Comparison of ENCODE assay signal across 9 cellular contexts in the genomic region with DNA sequence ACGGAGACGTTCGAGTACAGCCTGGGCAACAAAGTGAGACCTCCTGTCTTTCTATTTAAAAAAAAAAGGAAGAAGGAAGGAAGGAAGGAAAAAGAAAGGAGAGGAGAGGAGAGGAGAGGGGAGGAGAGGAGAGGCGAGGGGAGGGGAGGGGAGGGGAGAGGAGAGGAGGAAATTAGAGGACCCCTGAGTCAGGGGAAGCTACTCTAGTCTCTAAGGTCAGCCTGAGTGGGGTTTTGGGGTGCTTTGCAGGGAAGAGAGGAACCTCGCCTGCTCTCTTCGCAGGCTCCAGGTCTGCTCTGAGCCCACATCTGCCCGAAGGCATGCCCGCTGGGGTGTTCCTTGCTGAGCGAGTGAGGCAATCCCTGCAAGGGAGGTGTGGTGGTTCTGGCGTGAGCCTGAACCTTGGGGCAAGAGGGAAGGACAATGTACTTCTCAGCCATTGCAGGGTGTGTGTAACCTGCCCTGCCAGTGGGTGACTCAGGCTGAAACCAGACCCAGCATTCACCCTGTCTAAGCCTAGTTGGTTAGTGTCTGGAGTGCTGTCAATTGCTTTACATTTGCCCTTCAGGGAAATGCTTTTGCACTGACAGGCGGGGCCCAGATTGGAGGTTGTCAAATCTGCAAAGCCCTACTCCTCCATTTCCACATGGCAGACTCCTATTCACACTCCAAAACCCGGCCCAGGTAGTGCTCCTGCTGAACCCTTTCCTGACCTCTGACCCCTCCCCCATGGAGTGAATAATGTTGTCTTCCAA. TPM values are rescaled to one million over a fixed set of nuclear protein-coding genes. Genes with fewer than 3 reads are reported as not detected.
DNase-seq lines count a peak whose midpoint lies in the region; ATAC-seq and TF ChIP-seq lines count a peak whose summit lies in the region.
"Had no signal": no experiment of that assay in that cellular context is flagged by ENCODE, and none has a peak within 500 bp of the region (broad histone marks: within the 10 kb centered on the region; RNA-seq: fewer than 3 reads in every experiment).

No MANE protein-coding gene starts in this region.

- H3K27ac Mint-ChIP-seq in activated T-helper 17 cell treated with anti-CD3 and anti-CD28 coated beads, Interleukin-2, amount 50 U/mL, for 72 hours: no peak overlapping the region

- no peak overlapping the region for H2BK120ac ChIP-seq in mesenchymal stem cell (ENCODE audit: low read depth, low read length)

- no peaks in the 10 kb centered on the region for H3K79me1 ChIP-seq in mesenchymal stem cell (replicated peaks; ENCODE audit: low read length, poor library complexity, severe bottlenecking)

- H3K14ac ChIP-seq in mesenchymal stem cell (ENCODE audit: low read length in 2 of 2): no peak overlapping the region

- TF ChIP-seq CTCF in DND-41 (IDR thresholded peaks at IDR 0.05; ENCODE audit: borderline replicate concordance, extremely low read depth, low read length, poor library complexity, severe bottlenecking) (no peak), GM10248 (IDR thresholded peaks at IDR 0.05; ENCODE audit: control extremely low read depth, extremely low read depth, low read depth, missing control alignments) (no peak)

- H3K9ac ChIP-seq in DND-41 (ENCODE audit: low read depth, low read length) (no peak overlapping the region), mesenchymal stem cell (ENCODE audit: low read length) (no peak overlapping the region)

- no peaks in the 10 kb centered on the region for H3K9me3 ChIP-seq in DND-41 (ENCODE audit: insufficient read depth, low read length, severe bottlenecking)
- no peaks in the 10 kb centered on the region for H3K9me3 ChIP-seq in MG63
- H3K9me3 ChIP-seq in mesenchymal stem cell (ENCODE audit: control insufficient read depth, low read length): no peaks in the 10 kb centered on the region

- no peak overlapping the region for H3K23ac ChIP-seq in mesenchymal stem cell (ENCODE audit: low read length in 2 of 2)

- CTCF ChIA-PET in GM10248 (lab: Yijun Ruan, JAX): interaction anchor here (1.0 to 8.5 kb wide), 3 partner anchors 17 to 29 kb away, joined by 3 to 140 read pairs (median 4); a partner anchor contains a TSS

- no peak overlapping the region for H2BK5ac ChIP-seq in mesenchymal stem cell (ENCODE audit: low read depth, low read length, poor library complexity, severe bottlenecking)

- WGBS in mesenchymal stem cell: 76% methylated on average over 12 of the region's 12 CpGs

- no peak overlapping the region for H2BK12ac ChIP-seq in mesenchymal stem cell (ENCODE audit: low read length in 2 of 2)

- H3K4me1 ChIP-seq in DND-41 (ENCODE audit: insufficient read depth, low read length) (peaks cover 5% of the 10 kb centered on the region), mesenchymal stem cell (ENCODE audit: control insufficient read depth, insufficient read depth, low read depth, low read length) (peaks cover 2% of the 10 kb centered on the region)

- H3K9me3 Mint-ChIP-seq in activated T-helper 17 cell treated with anti-CD3 and anti-CD28 coated beads, Interleukin-2, amount 50 U/mL, for 72 hours: no peaks in the 10 kb centered on the region

- H3K4me3 Mint-ChIP-seq in activated T-helper 17 cell treated with anti-CD3 and anti-CD28 coated beads, Interleukin-2, amount 50 U/mL, for 72 hours: no peak overlapping the region

- DNase-seq in DND-41 (no peak), MG63 (peak; percentile 92), mesenchymal stem cell (peak; percentile 15), foreskin melanocyte (no peak), midbrain (lab: John Stamatoyannopoulos, UW) (no peak), GM10248 (ENCODE audit: extremely low spot score) (no peak)
- no peak for DNase-seq in stimulated activated CD4-positive, alpha-beta T cell treated with anti-CD3 and anti-CD28 coated beads, Interleukin-1b, Interleukin-23, amount 100 ng/mL, for 48 hours
- DNase-seq: nucleus accumbens had no signal

- H3K4me1 Mint-ChIP-seq in activated T-helper 17 cell treated with anti-CD3 and anti-CD28 coated beads, Interleukin-2, amount 50 U/mL, for 72 hours: peaks cover 12% of the 10 kb centered on the region

- H3K27ac ChIP-seq in DND-41 (ENCODE audit: low read length) (no peak overlapping the region), mesenchymal stem cell (ENCODE audit: low read length, poor library complexity, severe bottlenecking) (no peak overlapping the region)

- no peak overlapping the region for H3K4me2 ChIP-seq in DND-41 (ENCODE audit: insufficient read depth, low read length)
- H3K4me2 ChIP-seq in mesenchymal stem cell (ENCODE audit: low read length, poor library complexity, severe bottlenecking): no peak overlapping the region

- no peak overlapping the region for H2AK5ac ChIP-seq in mesenchymal stem cell (ENCODE audit: low read length, severe bottlenecking)

- POLR2A ChIA-PET in GM10248 (lab: Yijun Ruan, JAX): no interaction called here

- H3K27me3 ChIP-seq in DND-41 (ENCODE audit: insufficient read depth, low read length, poor library complexity) (no peaks in the 10 kb centered on the region), MG63 (no peaks in the 10 kb centered on the region), mesenchymal stem cell (ENCODE audit: control insufficient read depth in 1 of 2, insufficient read depth in 1 of 2, low read length in 2 of 2) (peaks cover 20 to 54% of the 10 kb centered on the region in 2 experiments)

- H4K8ac ChIP-seq in mesenchymal stem cell (ENCODE audit: low read length): no peak overlapping the region

- no peak overlapping the region for H3K4ac ChIP-seq in mesenchymal stem cell (ENCODE audit: low read depth in 1 of 2, low read length in 2 of 2)

- H4K20me1 ChIP-seq in DND-41 (ENCODE audit: insufficient read depth, low read length): no peaks in the 10 kb centered on the region

- H3K4me3 ChIP-seq in DND-41 (ENCODE audit: low read depth in 1 of 2, low read length in 2 of 2) (no peak overlapping the region), MG63 (no peak overlapping the region), mesenchymal stem cell (ENCODE audit: insufficient read depth in 1 of 2, low read depth in 1 of 2, low read length in 2 of 2) (no peak overlapping the region)

- H2BK15ac ChIP-seq in mesenchymal stem cell (ENCODE audit: low read depth, poor library complexity, severe bottlenecking): no peak overlapping the region

- no peak overlapping the region for H2AFZ ChIP-seq in DND-41 (ENCODE audit: low read depth, low read length)
- H2AFZ ChIP-seq in mesenchymal stem cell (ENCODE audit: low read depth, low read length): no peak overlapping the region

- peak; percentile 42; the same call in 2 of the 3 replicates for ATAC-seq in DND-41 (ENCODE audit: insufficient read depth, low read depth)
- peak; percentile 78 for ATAC-seq in activated T-helper 17 cell treated with anti-CD3 and anti-CD28 coated beads, Interleukin-2, amount 50 U/mL, for 72 hours (replicated peaks)

- H3K36me3 Mint-ChIP-seq in activated T-helper 17 cell treated with anti-CD3 and anti-CD28 coated beads, Interleukin-2, amount 50 U/mL, for 72 hours (ENCODE audit: low read depth): no peaks in the 10 kb centered on the region

- H3K27me3 Mint-ChIP-seq in activated T-helper 17 cell treated with anti-CD3 and anti-CD28 coated beads, Interleukin-2, amount 50 U/mL, for 72 hours: no peaks in the 10 kb centered on the region

- H3K36me3 ChIP-seq in DND-41 (ENCODE audit: insufficient read depth, low read length) (no peaks in the 10 kb centered on the region), MG63 (no peaks in the 10 kb centered on the region), mesenchymal stem cell (ENCODE audit: control insufficient read depth in 1 of 2, insufficient read depth in 2 of 2, low read depth in 1 of 2, low read length in 2 of 2) (no peaks in the 10 kb centered on the region)

- H3K18ac ChIP-seq in mesenchymal stem cell (ENCODE audit: low read depth in 1 of 2, low read length in 2 of 2): no peak overlapping the region

- H3K79me2 ChIP-seq in DND-41 (ENCODE audit: insufficient read depth, low read length): no peaks in the 10 kb centered on the region

- H4K91ac ChIP-seq in mesenchymal stem cell (ENCODE audit: low read length): no peak overlapping the region

RNA-seq across cellular contexts. Expression of a gene that starts 15.3 kb away (rescaled TPM):
- 0.07 TPM in 1 of 2 replicates, not detected in the other for total RNA-seq in MG63 (2014; rRNA removed; shearing (Covaris generic); ENCODE audit: low replicate concordance)
- not detected for total RNA-seq in activated T-helper 17 cell treated with anti-CD3 and anti-CD28 coated beads, Interleukin-2, amount 50 U/mL, for 72 hours
- polyA plus RNA-seq in mesenchymal stem cell (2013, experiment 1 of 2): not detected
- not detected for polyA plus RNA-seq in mesenchymal stem cell (2013, experiment 2 of 2)

RNA-seq across cellular contexts. Expression of a gene that starts 21.4 kb away (rescaled TPM):
- 8.7 and 9.5 TPM in 2 replicates for total RNA-seq in MG63 (2014; rRNA removed; shearing (Covaris generic); ENCODE audit: low replicate concordance)
- 10 to 100 TPM; 46.0 to 53.9 TPM for total RNA-seq in activated T-helper 17 cell treated with anti-CD3 and anti-CD28 coated beads, Interleukin-2, amount 50 U/mL, for 72 hours
- 9.5 TPM for polyA plus RNA-seq in mesenchymal stem cell (2013, experiment 1 of 2)
- 9.3 TPM for polyA plus RNA-seq in mesenchymal stem cell (2013, experiment 2 of 2)

RNA-seq across cellular contexts. Expression of a gene that starts 35.6 kb away (rescaled TPM):
- total RNA-seq in MG63 (2014; rRNA removed; shearing (Covaris generic); ENCODE audit: low replicate concordance): 0.15 and 0.72 TPM in 2 replicates
- total RNA-seq in activated T-helper 17 cell treated with anti-CD3 and anti-CD28 coated beads, Interleukin-2, amount 50 U/mL, for 72 hours: under 1 TPM in 1 of 2 donors, not detected in 1; 0.61 TPM
- 8.0 TPM for polyA plus RNA-seq in mesenchymal stem cell (2013, experiment 1 of 2)
- 8.4 TPM for polyA plus RNA-seq in mesenchymal stem cell (2013, experiment 2 of 2)

RNA-seq across cellular contexts. Expression of a gene that starts 58.9 kb away (rescaled TPM):
- 10.5 and 12.1 TPM in 2 replicates for total RNA-seq in MG63 (2014; rRNA removed; shearing (Covaris generic); ENCODE audit: low replicate concordance)
- 10 to 100 TPM; 33.1 to 34.3 TPM for total RNA-seq in activated T-helper 17 cell treated with anti-CD3 and anti-CD28 coated beads, Interleukin-2, amount 50 U/mL, for 72 hours
- 16.7 TPM for polyA plus RNA-seq in mesenchymal stem cell (2013, experiment 1 of 2)
- polyA plus RNA-seq in mesenchymal stem cell (2013, experiment 2 of 2): 17.3 TPM

Comparison
In these comparisons a context has a peak if more than half of its experiments do, and no peak if none do; other contexts are left out.
1. DNase-seq: peak in MG63 (single experiment) and mesenchymal stem cell (single experiment); none in DND-41 (single experiment), foreskin melanocyte (single experiment), midbrain (single experiment), GM10248 (single experiment) and stimulated activated CD4-positive, alpha-beta T cell treated with anti-CD3 and anti-CD28 coated beads, Interleukin-1b, Interleukin-23, amount 100 ng/mL, for 48 hours (single experiment).